ENCODE assay signal across 8 cellular contexts in the genomic region with DNA sequence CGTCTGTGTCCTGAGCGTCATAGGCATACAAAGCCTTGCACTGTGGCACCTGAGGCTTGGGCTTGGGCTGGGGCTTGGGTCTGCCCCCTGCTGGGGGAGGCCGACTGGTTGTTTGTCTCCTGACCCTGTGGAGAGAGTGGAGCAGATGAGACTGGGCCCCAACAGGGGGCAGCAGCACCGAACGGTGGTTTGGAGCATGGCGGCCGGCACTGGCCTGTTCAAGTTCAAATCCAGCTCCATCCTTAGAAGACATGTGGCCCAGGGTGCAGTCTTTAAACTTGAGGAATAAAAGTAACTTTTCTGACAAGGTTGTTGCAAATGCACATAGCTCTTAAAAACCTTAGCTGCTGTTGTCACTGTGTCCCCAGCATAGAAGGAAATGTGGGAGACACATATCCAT. TPM values are rescaled to one million over a fixed set of nuclear protein-coding genes. Genes with fewer than 3 reads are reported as not detected.
DNase-seq lines count a peak whose midpoint lies in the region; ATAC-seq and TF ChIP-seq lines count a peak whose summit lies in the region.

No MANE protein-coding gene starts in this region.

- peak; percentile 1 for DNase-seq in COR-L47 (lab: John Stamatoyannopoulos, UW)
- DNase-seq in NOMO-1 treated with DMSO at 0.1 percent for 48 hours (lab: John Stamatoyannopoulos, UW; ENCODE audit: unreplicated experiment): peak; percentile 70
- peak; percentile 39 for DNase-seq in activated T-cell treated with anti-CD3 and anti-CD28 coated beads for 1 hour (ENCODE audit: low read depth)
- DNase-seq in fibroblast of the aortic adventitia (ENCODE audit: low read depth): peak; percentile 48
- peak; percentile 25 for DNase-seq in renal cortical epithelial cell (ENCODE audit: low read depth)
- no peak for DNase-seq in cerebellar nuclear complex (lab: John Stamatoyannopoulos, UW)
- DNase-seq in NCI-H187 treated with DMSO at 0.1 percent for 48 hours (lab: John Stamatoyannopoulos, UW): no peak

- H3K4me3 ChIP-seq in fibroblast of the aortic adventitia (ENCODE audit: low read depth, low read length): no peak overlapping the region

- peak; percentile 63 for TF ChIP-seq CTCF in fibroblast of the aortic adventitia (IDR thresholded peaks at IDR 0.05; ENCODE audit: insufficient read depth, low read length)

- peak; percentile 50 for ATAC-seq in GM21737 (IDR thresholded peaks at IDR 0.05; ENCODE audit: unreplicated experiment)

RNA-seq across cellular contexts. Expression of gene CCNB2, which starts 33.3 kb away (rescaled TPM):
- total RNA-seq in fibroblast of the aortic adventitia (ENCODE audit: low replicate concordance) (5.2 and 32.1 TPM in 2 replicates), renal cortical epithelial cell (2.0 and 19.4 TPM in 2 replicates)

Comparison
In these comparisons a context has a peak if more than half of its experiments do, and no peak if none do; other contexts are left out.
1. DNase-seq: peak in COR-L47 (single experiment), NOMO-1 treated with DMSO at 0.1 percent for 48 hours (single experiment), activated T-cell treated with anti-CD3 and anti-CD28 coated beads for 1 hour (single experiment), fibroblast of the aortic adventitia (single experiment) and renal cortical epithelial cell (single experiment); none in cerebellar nuclear complex (0 of 2) and NCI-H187 treated with DMSO at 0.1 percent for 48 hours (single experiment).